ENCODE assay signal across 36 cellular contexts in the genomic region with DNA sequence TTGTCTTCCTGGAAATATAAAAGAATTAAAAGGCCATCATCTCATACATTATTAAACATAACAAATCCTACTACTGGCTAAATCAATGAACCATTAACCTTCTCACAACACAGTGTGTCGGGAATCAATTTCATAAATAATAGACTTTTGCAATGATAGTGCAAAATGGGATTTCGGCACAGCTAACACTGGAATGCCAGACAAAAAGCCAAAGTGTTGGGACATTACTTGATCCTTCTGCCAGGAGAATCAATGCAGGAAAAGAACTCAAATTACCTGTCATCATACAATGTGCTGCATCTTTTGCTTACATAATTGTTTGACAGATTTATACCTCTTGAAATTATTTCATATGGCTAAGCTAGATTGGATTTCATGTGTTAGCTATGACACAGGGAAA.
"Had no signal": no experiment of that assay in that cellular context is flagged by ENCODE, and none has a peak within 500 bp of the region (broad histone marks: within the 10 kb centered on the region; RNA-seq: fewer than 3 reads in every experiment).

No MANE protein-coding gene starts in this region.

- H3K4me3 Mint-ChIP-seq: activated naive CD4-positive, alpha-beta T cell treated with anti-CD3 and anti-CD28 coated beads for 36 hours; activated naive CD4-positive, alpha-beta T cell treated with anti-CD3 and anti-CD28 coated beads, Interleukin-2, amount 10 ng/mL, durations not matched to agents 7 days and 5 days; activated naive CD4-positive, alpha-beta T cell treated with anti-CD3 and anti-CD28 coated beads, Interleukin-2, amount 50 U/mL, for 24 hours; activated naive CD8-positive, alpha-beta T cell; activated naive CD8-positive, alpha-beta T cell treated with anti-CD3 and anti-CD28 coated beads for 36 hours; activated naive CD8-positive, alpha-beta T cell treated with anti-CD3 and anti-CD28 coated beads, Interleukin-2, amount 10 ng/mL, durations not matched to agents 7 days and 5 days; activated naive CD8-positive, alpha-beta T cell treated with anti-CD3 and anti-CD28 coated beads, Interleukin-2, amount 50 U/mL, for 24 hours; activated T-cell treated with anti-CD3 and anti-CD28 coated beads, Interleukin-2, amount 50 U/mL, for 4 hours; activated T-cell treated with anti-CD3 and anti-CD28 coated beads, Interleukin-2, amount 50 U/mL, for 72 hours; activated T-helper 1 cell treated with anti-CD3 and anti-CD28 coated beads, Interleukin-12 subunit alpha, Interleukin-12 subunit beta, Interleukin-2, Interleukin-4 antibody, amounts not matched to agents 30 ng/mL and 10 ng/mL and 1 ng/mL, durations not matched to agents 14 hours and 24 hours and 36 hours; activated T-helper 17 cell treated with anti-CD3 and anti-CD28 coated beads, Interleukin-2, amount 50 U/mL, for 72 hours; brain; central memory CD8-positive, alpha-beta T cell had no signal

- H3K27ac Mint-ChIP-seq: activated naive CD4-positive, alpha-beta T cell treated with anti-CD3 and anti-CD28 coated beads for 36 hours; activated naive CD4-positive, alpha-beta T cell treated with anti-CD3 and anti-CD28 coated beads, Interleukin-2, amount 10 ng/mL, durations not matched to agents 7 days and 5 days; activated naive CD4-positive, alpha-beta T cell treated with anti-CD3 and anti-CD28 coated beads, Interleukin-2, amount 50 U/mL, for 24 hours; activated naive CD4-positive, alpha-beta T cell treated with anti-CD3 and anti-CD28 coated beads, Interleukin-2, amount 50 U/mL, for 72 hours; activated naive CD8-positive, alpha-beta T cell; activated naive CD8-positive, alpha-beta T cell treated with anti-CD3 and anti-CD28 coated beads for 36 hours; activated naive CD8-positive, alpha-beta T cell treated with anti-CD3 and anti-CD28 coated beads, Interleukin-2, amount 10 ng/mL, durations not matched to agents 7 days and 5 days; activated naive CD8-positive, alpha-beta T cell treated with anti-CD3 and anti-CD28 coated beads, Interleukin-2, amount 50 U/mL, for 24 hours; activated T-cell treated with anti-CD3 and anti-CD28 coated beads, Interleukin-2, amount 50 U/mL, for 72 hours; activated T-helper 1 cell treated with anti-CD3 and anti-CD28 coated beads, Interleukin-12 subunit alpha, Interleukin-12 subunit beta, Interleukin-2, Interleukin-4 antibody, amounts not matched to agents 30 ng/mL and 10 ng/mL and 1 ng/mL, durations not matched to agents 14 hours and 24 hours and 36 hours; activated T-helper 17 cell treated with anti-CD3 and anti-CD28 coated beads, Interleukin-2, amount 50 U/mL, for 72 hours; activated T-helper 2 cell treated with anti-CD3 and anti-CD28 coated beads, Interferon-gamma antibody, Interleukin-2, Interleukin-4, amounts not matched to agents 10 μg/mL and 5 μg/mL and 100 μg/mL, durations not matched to agents 14 hours and 24 hours and 36 hours; brain had no signal

- ATAC-seq: activated naive CD4-positive, alpha-beta T cell treated with anti-CD3 and anti-CD28 coated beads, Interleukin-2, amount 50 U/mL, for 72 hours; activated naive CD8-positive, alpha-beta T cell treated with anti-CD3 and anti-CD28 coated beads, Interleukin-2, amount 50 U/mL, for 24 hours; activated T-cell treated with anti-CD3 and anti-CD28 coated beads, Interleukin-2, amount 50 U/mL, for 4 hours; activated T-cell treated with anti-CD3 and anti-CD28 coated beads, Interleukin-2, amount 50 U/mL, for 72 hours; activated T-helper 17 cell treated with anti-CD3 and anti-CD28 coated beads, Interleukin-2, amount 50 U/mL, for 72 hours; body of pancreas had no signal

- H3K36me3 Mint-ChIP-seq: activated naive CD4-positive, alpha-beta T cell treated with anti-CD3 and anti-CD28 coated beads, Interleukin-2, amount 10 ng/mL, durations not matched to agents 7 days and 5 days; activated naive CD8-positive, alpha-beta T cell; activated naive CD8-positive, alpha-beta T cell treated with anti-CD3 and anti-CD28 coated beads for 36 hours; activated naive CD8-positive, alpha-beta T cell treated with anti-CD3 and anti-CD28 coated beads, Interleukin-2, amount 10 ng/mL, durations not matched to agents 7 days and 5 days; brain had no signal

- H3K27me3 Mint-ChIP-seq: activated naive CD4-positive, alpha-beta T cell treated with anti-CD3 and anti-CD28 coated beads, Interleukin-2, amount 10 ng/mL, durations not matched to agents 7 days and 5 days; activated naive CD8-positive, alpha-beta T cell treated with anti-CD3 and anti-CD28 coated beads, Interleukin-2, amount 10 ng/mL, durations not matched to agents 7 days and 5 days; activated naive CD8-positive, alpha-beta T cell treated with anti-CD3 and anti-CD28 coated beads, Interleukin-2, amount 50 U/mL, for 24 hours; activated T-helper 17 cell treated with anti-CD3 and anti-CD28 coated beads, Interleukin-2, amount 50 U/mL, for 72 hours; central memory CD8-positive, alpha-beta T cell had no signal

- H3K4me3 ChIP-seq: adrenal gland, ascending aorta, body of pancreas, breast epithelium, cardiac muscle cell had no signal

- DNase-seq: activated effector memory CD4-positive, alpha-beta T cell treated with anti-CD3 and anti-CD28 coated beads, Interleukin-2, amount 50 U/mL, for 16 hours; activated effector memory CD4-positive, alpha-beta T cell treated with Interleukin-2 at 50 U/mL for 16 hours; activated gamma-delta T cell; activated gamma-delta T cell treated with Interleukin-2 at 50 U/mL for 16 hours; activated naive CD4-positive, alpha-beta T cell; activated naive CD4-positive, alpha-beta T cell treated with anti-CD3 and anti-CD28 coated beads for 36 hours; activated naive CD4-positive, alpha-beta T cell treated with anti-CD3 and anti-CD28 coated beads, Interleukin-2, amount 10 ng/mL, durations not matched to agents 7 days and 5 days; activated naive CD4-positive, alpha-beta T cell treated with anti-CD3 and anti-CD28 coated beads, Interleukin-2, amount 50 U/mL, for 16 hours; activated naive CD4-positive, alpha-beta T cell treated with Interleukin-2 at 50 U/mL for 16 hours; activated naive CD8-positive, alpha-beta T cell treated with anti-CD3 and anti-CD28 coated beads for 36 hours; activated naive CD8-positive, alpha-beta T cell treated with anti-CD3 and anti-CD28 coated beads, Interleukin-2, amount 10 ng/mL, durations not matched to agents 7 days and 5 days; activated naive CD8-positive, alpha-beta T cell treated with anti-CD3 and anti-CD28 coated beads, Interleukin-2, amount 50 U/mL, for 24 hours; activated T-cell treated with anti-CD3 and anti-CD28 coated beads, Interleukin-2, amount 50 U/mL, for 4 hours; activated T-cell treated with anti-CD3 and anti-CD28 coated beads, Interleukin-2, amount 50 U/mL, for 48 hours; activated T-cell treated with anti-CD3 and anti-CD28 coated beads, Interleukin-2, amount 50 U/mL, for 72 hours; adrenal gland; amniotic stem cell; amygdala; anterior cingulate cortex; aorta; body of pancreas; brain microvascular endothelial cell; caudate nucleus; central memory CD4-positive, alpha-beta T cell; cerebellar nuclear complex had no signal

- H3K4me1 Mint-ChIP-seq: activated naive CD4-positive, alpha-beta T cell treated with anti-CD3 and anti-CD28 coated beads, Interleukin-2, amount 10 ng/mL, durations not matched to agents 7 days and 5 days; activated naive CD4-positive, alpha-beta T cell treated with anti-CD3 and anti-CD28 coated beads, Interleukin-2, amount 50 U/mL, for 24 hours; activated naive CD8-positive, alpha-beta T cell treated with anti-CD3 and anti-CD28 coated beads for 36 hours; activated naive CD8-positive, alpha-beta T cell treated with anti-CD3 and anti-CD28 coated beads, Interleukin-2, amount 10 ng/mL, durations not matched to agents 7 days and 5 days; activated naive CD8-positive, alpha-beta T cell treated with anti-CD3 and anti-CD28 coated beads, Interleukin-2, amount 50 U/mL, for 24 hours; activated T-helper 17 cell treated with anti-CD3 and anti-CD28 coated beads, Interleukin-2, amount 50 U/mL, for 72 hours; brain; central memory CD8-positive, alpha-beta T cell had no signal
